Comparison of ENCODE assay signal across 11 cellular contexts in genomic region chr20:41145317-41145716, GRCh38. TPM values are rescaled to one million over a fixed set of nuclear protein-coding genes. Genes with fewer than 3 reads are reported as not detected.
A peak's percentile ranks its signal among the peaks of the same experiment; 100 is the strongest.
DNase-seq lines count a peak whose midpoint lies in the region; ATAC-seq, FAIRE-seq and TF ChIP-seq lines count a peak whose summit lies in the region.
"Had no signal": no experiment of that assay in that cellular context is flagged by ENCODE, and none has a peak within 500 bp of the region (broad histone marks: within the 10 kb centered on the region; RNA-seq: fewer than 3 reads in every experiment).

No MANE protein-coding gene starts in this region.

- H3K27ac ChIP-seq in CD4-positive, alpha-beta memory T cell (ENCODE audit: low read depth, low read length) = peak overlapping the region; percentile 32
- H3K27ac ChIP-seq in OCI-LY7 (ENCODE audit: low read depth, low read length, poor library complexity, severe bottlenecking) (peak overlapping the region; percentile 52), endothelial cell of umbilical vein (ENCODE audit: insufficient read depth, low read depth, low read length) (peak overlapping the region; percentile 40), skin epidermis (peak overlapping the region in 13 of 21 experiments; percentile 9 to 96 (median 50)), PC-9 (no peak overlapping the region)
- H3K27ac ChIP-seq: parathyroid adenoma had no signal

- H3K9ac ChIP-seq in endothelial cell of umbilical vein (replicated peaks; ENCODE audit: extremely low read depth, insufficient read depth, low read length) = no peak overlapping the region
- H3K9ac ChIP-seq: parathyroid adenoma had no signal

- no peaks in the 10 kb centered on the region for H3K9me3 ChIP-seq in CD4-positive, alpha-beta memory T cell (ENCODE audit: control insufficient read depth in 1 of 2, low read length in 2 of 2)
- H3K9me3 ChIP-seq in OCI-LY7 (ENCODE audit: low read length) (no peaks in the 10 kb centered on the region), endothelial cell of umbilical vein (replicated peaks; ENCODE audit: control insufficient read depth, insufficient read depth, low read length) (no peaks in the 10 kb centered on the region), PC-9 (ENCODE audit: insufficient read depth, low read depth) (no peaks in the 10 kb centered on the region)

- no peaks in the 10 kb centered on the region for H3K27me3 Mint-ChIP-seq in CD4-positive, alpha-beta memory T cell

- POLR2A ChIA-PET in CD4-positive, alpha-beta memory T cell (lab: Charles Lee; ENCODE audit: partially characterized antibody) = interaction anchor here (0.6 to 16.6 kb wide), 3 partner anchors 5 to 106 kb away, joined by 6 to 753 read pairs (median 753); partner anchors contain the start of gene PLCG1
- POLR2A ChIA-PET in OCI-LY7 (lab: Charles Lee) (interaction anchor here (0.6 to 1.4 kb wide), 2 partner anchors 12 to 88 kb away, joined by 3 read pairs; no protein-coding TSS in a partner anchor), endothelial cell of umbilical vein (lab: Charles Lee) (no interaction called here), PC-9 (lab: Charles Lee; ENCODE audit: unreplicated experiment) (no interaction called here)

- peaks cover 100% of the 10 kb centered on the region for H3K4me1 ChIP-seq in CD4-positive, alpha-beta memory T cell (ENCODE audit: insufficient read depth, low read length)
- H3K4me1 ChIP-seq in OCI-LY7 (ENCODE audit: insufficient read depth, low read length, poor library complexity, severe bottlenecking) (peaks cover 68% of the 10 kb centered on the region), endothelial cell of umbilical vein (ENCODE audit: control insufficient read depth, extremely low read depth, insufficient read depth, low read length) (peaks cover 86% of the 10 kb centered on the region), PC-9 (replicated peaks; ENCODE audit: insufficient read depth) (peaks cover 7% of the 10 kb centered on the region; the same call in 1 of the 2 replicates)

- no peak for ATAC-seq in HG03565 (IDR thresholded peaks at IDR 0.05; ENCODE audit: unreplicated experiment)
- ATAC-seq in HG02884 (IDR thresholded peaks at IDR 0.05; ENCODE audit: unreplicated experiment) = no peak

- peaks cover 24 to 26% of the 10 kb centered on the region in 2 donors for H3K36me3 Mint-ChIP-seq in CD4-positive, alpha-beta memory T cell

- no peaks in the 10 kb centered on the region for H3K27me3 ChIP-seq in CD4-positive, alpha-beta memory T cell (ENCODE audit: insufficient read depth, low read length)
- no peaks in the 10 kb centered on the region for H3K27me3 ChIP-seq in endothelial cell of umbilical vein (ENCODE audit: control insufficient read depth in 2 of 2, insufficient read depth in 2 of 2, low read length in 2 of 2)
- H3K27me3 ChIP-seq in PC-9 (ENCODE audit: insufficient read depth, low read depth) = no peaks in the 10 kb centered on the region

- no peak for FAIRE-seq in endothelial cell of umbilical vein (lab: Jason Lieb, UNC)

- H3K79me2 ChIP-seq in OCI-LY7 (ENCODE audit: insufficient read depth, low read depth, low read length) = peaks cover 96% of the 10 kb centered on the region
- peaks cover 97% of the 10 kb centered on the region for H3K79me2 ChIP-seq in endothelial cell of umbilical vein (ENCODE audit: control insufficient read depth, insufficient read depth, low read length)
- H3K79me2 ChIP-seq in PC-9 (ENCODE audit: low read depth) = peaks cover 32% of the 10 kb centered on the region

- no peaks in the 10 kb centered on the region for H3K9me3 Mint-ChIP-seq in CD4-positive, alpha-beta memory T cell

- TF ChIP-seq CTCF in OCI-LY7 (conservative IDR thresholded peaks at IDR 0.05; ENCODE audit: low read length) = no peak
- TF ChIP-seq CTCF in endothelial cell of umbilical vein (IDR thresholded peaks at IDR 0.05; ENCODE audit: extremely low read depth in 1 of 2, insufficient read depth in 1 of 2, low read depth in 1 of 2, low read length in 2 of 2) = no peak
- no peak for TF ChIP-seq CTCF in PC-9 (conservative IDR thresholded peaks at IDR 0.05)

- no peak overlapping the region for H2AFZ ChIP-seq in OCI-LY7 (ENCODE audit: low read length)
- no peak overlapping the region for H2AFZ ChIP-seq in endothelial cell of umbilical vein (ENCODE audit: low read depth, low read length)
- H2AFZ ChIP-seq in PC-9 = no peak overlapping the region
- H2AFZ ChIP-seq: parathyroid adenoma had no signal

- no peaks in the 10 kb centered on the region for H3K9me1 ChIP-seq in endothelial cell of umbilical vein (replicated peaks; ENCODE audit: control insufficient read depth, extremely low read depth, insufficient read depth, low read length)

- H3K9me2 ChIP-seq in OCI-LY7 (ENCODE audit: insufficient read depth, low read length) (no peaks in the 10 kb centered on the region), PC-9 (ENCODE audit: insufficient read depth) (no peaks in the 10 kb centered on the region)

- BruUV-seq in OCI-LY7 (replicated peaks; lab: Mats Ljungman, UMichigan) (no TSS peak), endothelial cell of umbilical vein (replicated peaks; lab: Mats Ljungman, UMichigan) (no TSS peak), PC-9 (replicated peaks; lab: Mats Ljungman, UMichigan) (no TSS peak)

- no peak for TF ChIP-seq POLR2A in endothelial cell of umbilical vein (IDR thresholded peaks at IDR 0.05; ENCODE audit: low read depth, low read length)

- DNase-seq in CD4-positive, alpha-beta memory T cell = peak in 1 of 5 donors; percentile 14
- DNase-seq in OCI-LY7 (ENCODE audit: low spot score) = no peak
- DNase-seq in endothelial cell of umbilical vein (ENCODE audit: low read depth, low spot score) = no peak
- DNase-seq in PC-9 = no peak
- DNase-seq: activated CD4-positive, alpha-beta T cell treated with anti-CD3 and anti-CD28 coated beads, Interleukin-2, amount 50 U/mL, for 1 hour; mesendoderm; NCI-H2081 treated with DMSO at 0.1 percent for 48 hours had no signal

- intact Hi-C loops in CD4-positive, alpha-beta memory T cell (cut with micrococcal nuclease) = no loop called here
- intact Hi-C loops in OCI-LY7 (cut with micrococcal nuclease; ENCODE audit: unreplicated experiment) (no loop called here), endothelial cell of umbilical vein (cut with micrococcal nuclease) (loop anchor here (10.0 kb wide), 1 partner anchor 549 kb away; no protein-coding TSS in a partner anchor), PC-9 (cut with micrococcal nuclease; ENCODE audit: unreplicated experiment) (no loop called here)

- H3K4me2 ChIP-seq in OCI-LY7 (ENCODE audit: low read length) (peak overlapping the region; percentile 61; the same call in 1 of the 2 replicates), endothelial cell of umbilical vein (ENCODE audit: insufficient read depth, low read length) (peak overlapping the region; percentile 40), PC-9 (no peak overlapping the region)

- dilution Hi-C loops in endothelial cell of umbilical vein (cut with MboI; ENCODE audit: extremely low pct_ligation_motif_present, low sequenced_read_pairs) = no loop called here

- peak overlapping the region in 1 of 2 donors; percentile 5 for H3K4me3 ChIP-seq in CD4-positive, alpha-beta memory T cell (ENCODE audit: low read length in 2 of 2)
- H3K4me3 ChIP-seq in OCI-LY7 (ENCODE audit: low read depth, low read length, poor library complexity, severe bottlenecking) (no peak overlapping the region), endothelial cell of umbilical vein (replicated peaks in 1 of 3; ENCODE audit: insufficient read depth in 1 of 3, low read depth in 1 of 3, low read length in 3 of 3) (no peak overlapping the region), skin epidermis (no peak overlapping the region), PC-9 (no peak overlapping the region)

- peak overlapping the region in 7 of 8 donors; percentile 60 to 99 (median 96) for H3K4me3 Mint-ChIP-seq in CD4-positive, alpha-beta memory T cell

- H4K20me1 ChIP-seq in OCI-LY7 (ENCODE audit: insufficient read depth, low read length) = peaks cover 20% of the 10 kb centered on the region; the same call in 1 of the 2 replicates
- no peaks in the 10 kb centered on the region for H4K20me1 ChIP-seq in endothelial cell of umbilical vein (replicated peaks; ENCODE audit: control insufficient read depth, extremely low read depth, insufficient read depth, low read length)
- 0 out of 2 replicates have a peak, but pooled peaks cover 6% of the 10 kb centered on the region for H4K20me1 ChIP-seq in PC-9 (ENCODE audit: insufficient read depth)

- peak overlapping the region; percentile 88 to 98 (median 93) for H3K27ac Mint-ChIP-seq in CD4-positive, alpha-beta memory T cell

- CTCF ChIA-PET in CD4-positive, alpha-beta memory T cell (lab: Charles Lee; ENCODE audit: partially characterized antibody) = interaction anchor here (2.9 to 5.0 kb wide), 3 partner anchors 10 to 27 kb away, joined by 11 to 49 read pairs (median 21); no protein-coding TSS in a partner anchor
- CTCF ChIA-PET in OCI-LY7 (lab: Charles Lee; ENCODE audit: unreplicated experiment) (interaction anchor here (0.5 kb wide), 1 partner anchor 205 kb away, joined by 6 read pairs; no protein-coding TSS in a partner anchor), endothelial cell of umbilical vein (lab: Charles Lee) (interaction anchor here (0.7 to 5.3 kb wide), 6 partner anchors 9 to 266 kb away, joined by 3 to 55 read pairs (median 8); partner anchors contain the start of gene PLCG1), PC-9 (lab: Charles Lee) (no interaction called here)

- peaks cover 8% of the 10 kb centered on the region; the same call in 1 of the 2 replicates for H3F3A ChIP-seq in PC-9 (ENCODE audit: insufficient read depth, low read depth)

- no peaks in the 10 kb centered on the region for H3K36me3 ChIP-seq in CD4-positive, alpha-beta memory T cell (ENCODE audit: insufficient read depth, low read length)
- peaks cover 35% of the 10 kb centered on the region for H3K36me3 ChIP-seq in OCI-LY7 (ENCODE audit: insufficient read depth, low read length)
- peaks cover 0 to 4% of the 10 kb centered on the region in 2 experiments for H3K36me3 ChIP-seq in endothelial cell of umbilical vein (ENCODE audit: control insufficient read depth in 2 of 2, extremely low read depth in 1 of 2, insufficient read depth in 2 of 2, low read length in 2 of 2)
- H3K36me3 ChIP-seq in PC-9 (ENCODE audit: low read depth) = no peaks in the 10 kb centered on the region

- peaks cover 89 to 100% (median 97%) of the 10 kb centered on the region in 4 donors for H3K4me1 Mint-ChIP-seq in CD4-positive, alpha-beta memory T cell

RNA-seq across cellular contexts. Expression of gene PLCG1, which starts 8.0 kb away (rescaled TPM):
- total RNA-seq in CD4-positive, alpha-beta memory T cell = 100 to 1,000 TPM; 319 to 320 TPM
- polyA plus RNA-seq in CD4-positive, alpha-beta memory T cell = 10 to 100 TPM; 22.8 to 68.7 TPM
- total RNA-seq in OCI-LY7 (2014; rRNA removed; shearing (Covaris generic)) = 92.6 and 103 TPM in 2 replicates
- total RNA-seq in OCI-LY7 (2022) = 121 TPM in 2 replicates
- total RNA-seq in endothelial cell of umbilical vein = 219 and 224 TPM in 2 replicates
- 151 and 164 TPM in 2 replicates for polyA plus RNA-seq in endothelial cell of umbilical vein
- 93.8 and 102 TPM in 2 replicates for polyA plus RNA-seq in endothelial cell of umbilical vein (2011; cell fraction: cytosol; rRNA removed)
- polyA plus RNA-seq in endothelial cell of umbilical vein (2011; cell fraction: nucleus; rRNA removed) = 1,047 and 1,209 TPM in 2 replicates
- polyA plus RNA-seq in endothelial cell of umbilical vein (2012) = 117 and 145 TPM in 2 replicates
- polyA minus RNA-seq in endothelial cell of umbilical vein = 318 and 338 TPM in 2 replicates
- polyA minus RNA-seq in endothelial cell of umbilical vein (2011; cell fraction: cytosol; rRNA and poly(A)+ RNA removed) = 39.2 TPM
- 317 and 330 TPM in 2 replicates for polyA minus RNA-seq in endothelial cell of umbilical vein (2011; cell fraction: nucleus; rRNA and poly(A)+ RNA removed)
- 64.1 and 69.4 TPM in 2 replicates for total RNA-seq in PC-9 (2021)

Comparison
In these comparisons a context has a peak if more than half of its experiments do, and no peak if none do; other contexts are left out.
1. POLR2A ChIA-PET loops: an anchor here in CD4-positive, alpha-beta memory T cell (0.6 to 16.6 kb wide) and OCI-LY7 (0.6 to 1.4 kb wide); none called in endothelial cell of umbilical vein and PC-9.